Comparison of ENCODE assay signal across 2 cellular contexts in the genomic region with DNA sequence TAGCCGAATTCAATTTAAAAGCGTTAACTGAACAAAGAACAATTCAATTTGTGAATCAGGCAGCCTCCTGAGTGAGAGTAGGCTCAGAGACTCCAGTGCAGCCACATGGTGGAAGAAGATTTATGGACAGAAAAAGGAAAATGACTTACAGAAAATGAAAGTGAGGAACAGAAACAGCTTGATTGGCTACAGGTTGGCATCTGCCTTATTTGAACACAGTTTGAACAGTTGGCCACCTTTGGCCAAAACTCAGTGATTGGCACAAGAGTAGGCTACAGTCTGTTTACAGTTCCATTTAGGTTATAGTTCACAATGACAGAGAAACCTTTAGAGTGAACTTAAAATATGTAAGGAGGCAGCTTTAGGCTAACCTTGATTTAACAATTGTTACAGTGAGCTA.
TF ChIP-seq lines count a peak whose summit lies in the region.
"Not testable (repeated sequence)": the region's sequence is repeated elsewhere in the genome, so short reads cannot be mapped to it uniquely, and the experiment has no call there.

No MANE protein-coding gene starts in this region.

TF ChIP-seq in K562, 482 proteins besides CTCF, POLR2A, EP300 and RAD21:
- peak; percentile 32 for TF ChIP-seq PKNOX1 (IDR thresholded peaks at IDR 0.05)
- TF ChIP-seq, protein P1, sequence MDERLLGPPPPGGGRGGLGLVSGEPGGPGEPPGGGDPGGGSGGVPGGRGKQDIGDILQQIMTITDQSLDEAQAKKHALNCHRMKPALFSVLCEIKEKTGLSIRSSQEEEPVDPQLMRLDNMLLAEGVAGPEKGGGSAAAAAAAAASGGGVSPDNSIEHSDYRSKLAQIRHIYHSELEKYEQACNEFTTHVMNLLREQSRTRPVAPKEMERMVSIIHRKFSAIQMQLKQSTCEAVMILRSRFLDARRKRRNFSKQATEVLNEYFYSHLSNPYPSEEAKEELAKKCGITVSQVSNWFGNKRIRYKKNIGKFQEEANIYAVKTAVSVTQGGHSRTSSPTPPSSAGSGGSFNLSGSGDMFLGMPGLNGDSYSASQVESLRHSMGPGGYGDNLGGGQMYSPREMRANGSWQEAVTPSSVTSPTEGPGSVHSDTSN (CRISPR knock-in tag; IDR thresholded peaks at IDR 0.05; ENCODE audit: low read depth): not testable (repeated sequence)
- TF ChIP-seq, protein P1 (tag; conservative IDR thresholded peaks at IDR 0.05; ENCODE audit: low read depth): peak; percentile 71
- peak; percentile 42; the same call in 1 of the 2 replicates for TF ChIP-seq FOXM1 (IDR thresholded peaks at IDR 0.05; ENCODE audit: low read depth)
- not testable (repeated sequence) for TF ChIP-seq FOXM1 (CRISPR knock-in tag; IDR thresholded peaks at IDR 0.05; ENCODE audit: low read depth)

TF ChIP-seq in liver, 16 proteins besides CTCF, POLR2A, EP300 and RAD21 (continued from another document):
- peak; percentile 69 for TF ChIP-seq REST (IDR thresholded peaks at IDR 0.05)
- peak; percentile 76 to 78 for TF ChIP-seq HNF4A (conservative IDR thresholded peaks at IDR 0.05)
- peak; percentile 28 for TF ChIP-seq FOXA1 (IDR thresholded peaks at IDR 0.05)
- TF ChIP-seq HNF4G (IDR thresholded peaks at IDR 0.05): peak; percentile 27
- TF ChIP-seq JUND (IDR thresholded peaks at IDR 0.05): peak; percentile 19 to 51
